ENCODE assay signal across 9 cellular contexts in the genomic region with DNA sequence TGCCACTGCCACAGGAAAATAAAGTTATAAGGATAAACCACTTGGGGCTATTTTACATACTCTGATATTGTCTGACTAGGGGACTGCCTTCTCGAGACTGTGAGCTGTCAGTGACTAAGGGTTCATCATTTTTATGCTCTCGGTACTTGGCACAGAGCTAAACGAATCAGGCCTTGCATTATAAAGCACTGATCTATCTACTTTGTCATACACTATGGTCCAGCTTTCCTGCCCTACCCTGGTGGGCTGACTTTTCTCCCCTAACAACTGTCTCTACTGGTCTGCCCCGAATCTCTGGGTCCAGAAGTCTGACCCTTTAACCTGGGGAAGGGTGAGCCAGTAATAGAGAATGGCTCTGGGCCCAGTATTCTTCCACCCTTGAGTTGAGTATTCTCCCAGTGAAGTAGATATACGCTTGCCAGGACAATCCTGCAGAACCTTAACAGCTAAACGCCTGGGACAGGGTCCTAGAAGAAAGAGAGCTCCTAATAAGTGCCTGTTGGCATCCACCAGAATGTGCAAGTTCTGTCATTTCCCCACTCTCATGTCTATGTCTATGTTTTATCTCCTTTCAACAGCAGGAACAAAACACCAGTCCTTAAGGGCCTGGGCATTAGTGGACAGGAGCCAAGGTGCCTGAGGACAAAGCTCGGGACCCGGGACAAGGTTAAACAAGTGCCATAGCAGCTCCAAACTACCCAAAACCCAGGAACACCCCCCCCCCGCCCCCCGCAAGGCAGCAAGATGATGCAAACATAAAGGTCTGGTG. TPM values are rescaled to one million over a fixed set of nuclear protein-coding genes. Genes with fewer than 3 reads are reported as not detected.
DNase-seq lines count a peak whose midpoint lies in the region; ATAC-seq, FAIRE-seq and TF ChIP-seq lines count a peak whose summit lies in the region.
"Had no signal": no experiment of that assay in that cellular context is flagged by ENCODE, and none has a peak within 500 bp of the region (broad histone marks: within the 10 kb centered on the region; RNA-seq: fewer than 3 reads in every experiment).

No MANE protein-coding gene starts in this region.

- WGBS in A549 (ENCODE audit: missing lambda C conversion rate) = 65% methylated on average over 10 of the region's 10 CpGs
- 80 to 97% methylated on average over 5 to 6 of the region's 10 CpGs for WGBS in mesodermal cell (ENCODE audit: insufficient coverage in 2 of 2), 2 experiments

- DNase-seq in A549 (ENCODE audit: low read depth in 1 of 2, low spot score in 1 of 2) (no peak), WERI-Rb-1 (no peak)
- DNase-seq: NCI-H2107 had no signal

- POLR2A ChIA-PET in A549 (lab: Yijun Ruan, JAX) = interaction anchor here (1.1 to 3.1 kb wide), 5 partner anchors 11 to 41 kb away, joined by 3 to 33 read pairs (median 4); no protein-coding TSS in a partner anchor

- CTCF ChIA-PET in A549 (lab: Yijun Ruan, JAX) = interaction anchor here (0.5 to 16.8 kb wide), 15 partner anchors 10 to 298 kb away, joined by 3 to 300 read pairs (median 6); no protein-coding TSS in a partner anchor

- 0 out of 2 replicates have a peak, but pooled peaks cover 9% of the 10 kb centered on the region for H3K36me3 ChIP-seq in HUES48 (ENCODE audit: control insufficient read depth, insufficient read depth, low read length)
- H3K36me3 ChIP-seq in mesodermal cell (ENCODE audit: control insufficient read depth, insufficient read depth, low read length) = peaks cover 23% of the 10 kb centered on the region
- peaks cover 2% of the 10 kb centered on the region; the same call in 1 of the 2 replicates for H3K36me3 ChIP-seq in WERI-Rb-1

- peak overlapping the region; percentile 74 for H3K4me3 ChIP-seq in A549
- peak overlapping the region; percentile 71 for H3K4me3 ChIP-seq in HUES48 (ENCODE audit: low read depth, low read length)
- peak overlapping the region; percentile 72 for H3K4me3 ChIP-seq in mesodermal cell (ENCODE audit: extremely low read depth, insufficient read depth, low read length, poor library complexity, severe bottlenecking)
- H3K4me3 ChIP-seq in WERI-Rb-1 (ENCODE audit: low read depth, low read length) = no peak overlapping the region; the same call in 1 of the 2 replicates

- TF ChIP-seq EP300 in A549 (IDR thresholded peaks at IDR 0.05) = no peak

- no peak for TF ChIP-seq CTCF in A549 (IDR thresholded peaks at IDR 0.05)
- TF ChIP-seq CTCF in WERI-Rb-1 (IDR thresholded peaks at IDR 0.05; ENCODE audit: low read depth, low read length) = no peak

- TF ChIP-seq RAD21 in A549 (conservative IDR thresholded peaks at IDR 0.05 in 1 of 2, IDR thresholded peaks at IDR 0.05 in 1 of 2) = no peak

- no peak for FAIRE-seq in A549 (lab: Jason Lieb, UNC)

- peak overlapping the region; percentile 84 for H3K4me2 ChIP-seq in A549

- H3K27me3 ChIP-seq in HUES48 (ENCODE audit: control insufficient read depth, insufficient read depth, low read length) (0 out of 2 replicates have a peak, but pooled peaks cover 6% of the 10 kb centered on the region), WERI-Rb-1 (ENCODE audit: insufficient read depth, low read depth, severe bottlenecking) (no peaks in the 10 kb centered on the region)

- peak overlapping the region; percentile 89 to 93 for H3K27ac ChIP-seq in A549
- H3K27ac ChIP-seq in HUES48 (ENCODE audit: low read depth, low read length) = peak overlapping the region; percentile 28
- H3K27ac ChIP-seq in cingulate gyrus (ENCODE audit: low read depth, low read length) = peak overlapping the region; percentile 99
- no peak overlapping the region for H3K27ac ChIP-seq in mesodermal cell (ENCODE audit: low read depth, low read length, severe bottlenecking)
- H3K27ac ChIP-seq in WERI-Rb-1 = no peak overlapping the region

- H3K9me3 ChIP-seq in A549 (no peaks in the 10 kb centered on the region), HUES48 (ENCODE audit: control insufficient read depth, insufficient read depth, low read length) (no peaks in the 10 kb centered on the region), mesodermal cell (ENCODE audit: control insufficient read depth, low read length) (no peaks in the 10 kb centered on the region), WERI-Rb-1 (ENCODE audit: severe bottlenecking) (no peaks in the 10 kb centered on the region)

- H3K4me1 ChIP-seq in A549 (peaks cover 39% of the 10 kb centered on the region), HUES48 (ENCODE audit: control insufficient read depth, insufficient read depth, low read length) (peaks cover 8% of the 10 kb centered on the region), mesodermal cell (ENCODE audit: control insufficient read depth, insufficient read depth, low read length, poor library complexity, severe bottlenecking) (peaks cover 13% of the 10 kb centered on the region)

- no peak for ATAC-seq in A549
- ATAC-seq in GM18861 (IDR thresholded peaks at IDR 0.05; ENCODE audit: unreplicated experiment) = no peak
- ATAC-seq in HG02759 (IDR thresholded peaks at IDR 0.05; ENCODE audit: unreplicated experiment) = no peak
- no peak for ATAC-seq in GM19023 (IDR thresholded peaks at IDR 0.05; ENCODE audit: unreplicated experiment)

- H3K9ac ChIP-seq in HUES48 (ENCODE audit: low read depth, low read length) = no peak overlapping the region

- TF ChIP-seq POLR2A in A549 (IDR thresholded peaks at IDR 0.05; ENCODE audit: low read length) = no peak

TF ChIP-seq in A549, 52 proteins besides CTCF, POLR2A, EP300 and RAD21:
- TF ChIP-seq GATA3 (IDR thresholded peaks at IDR 0.05; ENCODE audit: borderline replicate concordance) (no peak), HEYL (CRISPR knock-in tag; IDR thresholded peaks at IDR 0.05) (no peak), FOXS1 (CRISPR knock-in tag; IDR thresholded peaks at IDR 0.05) (no peak), CBX2 (IDR thresholded peaks at IDR 0.05; ENCODE audit: borderline replicate concordance, low read depth) (no peak), CEBPB (IDR thresholded peaks at IDR 0.05) (no peak), SREBF2 (IDR thresholded peaks at IDR 0.05) (no peak)

RNA-seq across cellular contexts. Expression of gene LARP6, which starts 1.3 kb away (rescaled TPM):
- polyA plus RNA-seq in A549 (2011; rRNA removed) = 120 and 158 TPM in 2 replicates
- polyA plus RNA-seq in A549 (2012; cell fraction: cytosol; rRNA removed) = 81.8 and 94.9 TPM in 2 replicates
- 31.4 and 55.5 TPM in 2 replicates for polyA plus RNA-seq in A549 (2012; cell fraction: nucleus; rRNA removed)
- polyA plus RNA-seq in A549 (2017; fragmentation: RNase III; extraction: RNeasy Plus Mini Kit Qiagen cat#74134 plus additional on column Dnase treatment) = 47.3 to 64.3 TPM (median 57.2 TPM) in 3 replicates
- 72.1 and 73.2 TPM in 2 replicates for polyA minus RNA-seq in A549 (2011; rRNA and poly(A)+ RNA removed)
- 22.8 TPM for polyA plus RNA-seq in mesodermal cell (2013, experiment 1 of 2)
- 20.9 TPM for polyA plus RNA-seq in mesodermal cell (2013, experiment 2 of 2)

RNA-seq across cellular contexts. Expression of gene THAP10, which starts 39.5 kb away (rescaled TPM):
- polyA plus RNA-seq in A549 (2011; rRNA removed) (7.7 and 9.4 TPM in 2 replicates), A549 (2017; fragmentation: RNase III; extraction: RNeasy Plus Mini Kit Qiagen cat#74134 plus additional on column Dnase treatment) (5.4 to 6.8 TPM (median 6.1 TPM) in 3 replicates)
- 3.3 and 4.5 TPM in 2 replicates for polyA plus RNA-seq in A549 (2012; cell fraction: cytosol; rRNA removed)
- polyA plus RNA-seq in A549 (2012; cell fraction: nucleus; rRNA removed) = 2.7 and 3.2 TPM in 2 replicates
- polyA minus RNA-seq in A549 (2011; rRNA and poly(A)+ RNA removed) = 1.4 and 1.6 TPM in 2 replicates
- 5.5 TPM for polyA plus RNA-seq in mesodermal cell (2013, experiment 1 of 2)
- 6.1 TPM for polyA plus RNA-seq in mesodermal cell (2013, experiment 2 of 2)

RNA-seq across cellular contexts. Expression of gene LRRC49, which starts 39.9 kb away (rescaled TPM):
- polyA plus RNA-seq in A549 (2011; rRNA removed) = 12.2 and 14.3 TPM in 2 replicates
- 3.1 and 3.9 TPM in 2 replicates for polyA plus RNA-seq in A549 (2012; cell fraction: cytosol; rRNA removed)
- polyA plus RNA-seq in A549 (2012; cell fraction: nucleus; rRNA removed) = 1.8 and 2.9 TPM in 2 replicates
- 10.0 to 11.4 TPM (median 11.1 TPM) in 3 replicates for polyA plus RNA-seq in A549 (2017; fragmentation: RNase III; extraction: RNeasy Plus Mini Kit Qiagen cat#74134 plus additional on column Dnase treatment)
- 9.1 and 10.6 TPM in 2 replicates for polyA minus RNA-seq in A549 (2011; rRNA and poly(A)+ RNA removed)
- polyA plus RNA-seq in mesodermal cell (2013, experiment 1 of 2) = 5.7 TPM
- 7.5 TPM for polyA plus RNA-seq in mesodermal cell (2013, experiment 2 of 2)

Comparison
In these comparisons a context has a peak if more than half of its experiments do, and no peak if none do; other contexts are left out.
1. H3K27ac ChIP-seq: peak in A549 (2 of 2), HUES48 (single experiment) and cingulate gyrus (single experiment); none in mesodermal cell (single experiment) and WERI-Rb-1 (single experiment).